In the genomic region with DNA sequence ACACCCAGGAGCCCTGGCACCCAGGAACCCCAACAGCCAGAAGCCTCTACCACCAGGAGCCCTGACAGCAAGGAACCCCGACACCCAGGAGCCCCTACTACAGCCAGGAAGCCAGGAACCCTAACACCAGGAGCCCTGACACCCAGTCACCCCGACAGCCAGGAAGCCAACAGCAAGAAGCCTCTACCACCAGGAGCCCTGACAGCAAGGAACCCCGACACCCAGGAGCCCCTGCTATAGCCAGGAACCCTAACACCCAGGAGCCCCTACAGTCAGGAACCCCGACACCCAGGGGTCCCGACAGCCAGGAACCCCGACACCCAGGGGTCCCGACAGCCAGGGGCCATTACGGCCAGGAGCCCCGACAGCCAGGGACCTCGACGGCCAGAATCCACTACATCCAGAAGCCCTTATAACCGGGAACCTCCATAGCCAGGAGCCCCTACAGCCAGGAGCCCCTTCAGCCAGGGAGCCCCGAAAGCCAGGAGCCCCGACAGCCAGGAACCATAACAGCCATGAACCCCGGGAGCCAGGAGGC, we compare ENCODE assay signal across 8 cellular contexts. TPM values are rescaled to one million over a fixed set of nuclear protein-coding genes. Genes with fewer than 3 reads are reported as not detected.
DNase-seq lines count a peak whose midpoint lies in the region; ATAC-seq and TF ChIP-seq lines count a peak whose summit lies in the region.

No MANE protein-coding gene starts in this region.

- H4K20me1 ChIP-seq in GM23338 (replicated peaks; ENCODE audit: insufficient read depth): peaks cover 34% of the 10 kb centered on the region

- H3K27me3 ChIP-seq in BE2C: no peaks in the 10 kb centered on the region
- H3K27me3 ChIP-seq in GM23338 (ENCODE audit: insufficient read depth): no peaks in the 10 kb centered on the region
- no peaks in the 10 kb centered on the region for H3K27me3 ChIP-seq in iPS-15b (ENCODE audit: control insufficient read depth, insufficient read depth, low read length)

- H3F3A ChIP-seq in GM23338 (replicated peaks; ENCODE audit: low read depth): no peaks in the 10 kb centered on the region

- POLR2A ChIA-PET in activated CD4-positive, alpha-beta memory T cell treated with anti-CD3 and anti-CD28 coated beads for 36 hours (lab: Charles Lee): interaction anchor here (1.0 to 3.3 kb wide), 3 partner anchors 8 to 25 kb away, joined by 4 to 70 read pairs (median 4); a partner anchor contains a TSS

- H3K36me3 Mint-ChIP-seq in GM23338 (ENCODE audit: low read depth): peaks cover 13% of the 10 kb centered on the region
- H3K36me3 Mint-ChIP-seq in activated CD4-positive, alpha-beta memory T cell treated with anti-CD3 and anti-CD28 coated beads for 36 hours: peaks cover 3% of the 10 kb centered on the region

- H3K9me2 ChIP-seq in GM23338 (ENCODE audit: insufficient read depth): no peaks in the 10 kb centered on the region

- H3K4me1 ChIP-seq in BE2C (no peaks in the 10 kb centered on the region), GM23338 (ENCODE audit: insufficient read depth) (peaks cover 13% of the 10 kb centered on the region; the same call in 1 of the 2 replicates), iPS-15b (ENCODE audit: control insufficient read depth, insufficient read depth, low read length) (peaks cover 3% of the 10 kb centered on the region)

- peak overlapping the region; percentile 81 for H3K4me3 Mint-ChIP-seq in GM23338
- H3K4me3 Mint-ChIP-seq in activated CD4-positive, alpha-beta memory T cell treated with anti-CD3 and anti-CD28 coated beads for 36 hours: peak overlapping the region; percentile 88
- peak overlapping the region; percentile 97 for H3K4me3 Mint-ChIP-seq in stimulated activated naive CD8-positive, alpha-beta T cell treated with anti-CD3 and anti-CD28 coated beads, Interleukin-15, amount 100 ng/mL, for 72 hours

- DNase-seq in BE2C (no peak), GM23338 (ENCODE audit: low spot score) (no peak), amniotic stem cell (lab: John Stamatoyannopoulos, UW) (no peak), retina (no peak)
- peak; percentile 15 for DNase-seq in activated CD4-positive, alpha-beta memory T cell treated with anti-CD3 and anti-CD28 coated beads for 36 hours
- peak in 1 of 2 donors; percentile 8 for DNase-seq in stimulated activated naive CD8-positive, alpha-beta T cell treated with anti-CD3 and anti-CD28 coated beads, Interleukin-15, amount 100 ng/mL, for 72 hours
- no peak for DNase-seq in activated effector memory CD4-positive, alpha-beta T cell treated with Interleukin-2 at 50 U/mL for 16 hours

- peak overlapping the region; percentile 90 for H2AFZ ChIP-seq in GM23338

- peaks cover 18% of the 10 kb centered on the region for H3K4me1 Mint-ChIP-seq in GM23338
- H3K4me1 Mint-ChIP-seq in activated CD4-positive, alpha-beta memory T cell treated with anti-CD3 and anti-CD28 coated beads for 36 hours (ENCODE audit: low read depth): peaks cover 35% of the 10 kb centered on the region
- peaks cover 45% of the 10 kb centered on the region for H3K4me1 Mint-ChIP-seq in stimulated activated naive CD8-positive, alpha-beta T cell treated with anti-CD3 and anti-CD28 coated beads, Interleukin-15, amount 100 ng/mL, for 72 hours

- no peaks in the 10 kb centered on the region for H3K9me3 Mint-ChIP-seq in GM23338
- no peaks in the 10 kb centered on the region for H3K9me3 Mint-ChIP-seq in activated CD4-positive, alpha-beta memory T cell treated with anti-CD3 and anti-CD28 coated beads for 36 hours
- no peaks in the 10 kb centered on the region for H3K9me3 Mint-ChIP-seq in stimulated activated naive CD8-positive, alpha-beta T cell treated with anti-CD3 and anti-CD28 coated beads, Interleukin-15, amount 100 ng/mL, for 72 hours

- peaks cover 45% of the 10 kb centered on the region for H3K79me2 ChIP-seq in GM23338 (replicated peaks; ENCODE audit: insufficient read depth)

- H3K27ac Mint-ChIP-seq in GM23338: no peak overlapping the region
- no peak overlapping the region for H3K27ac Mint-ChIP-seq in activated CD4-positive, alpha-beta memory T cell treated with anti-CD3 and anti-CD28 coated beads for 36 hours
- peak overlapping the region; percentile 91 to 97 for H3K27ac Mint-ChIP-seq in stimulated activated naive CD8-positive, alpha-beta T cell treated with anti-CD3 and anti-CD28 coated beads, Interleukin-15, amount 100 ng/mL, for 72 hours

- no peak overlapping the region for H3K9ac ChIP-seq in iPS-15b (ENCODE audit: low read depth, low read length)

- intact Hi-C loops in activated CD4-positive, alpha-beta memory T cell treated with anti-CD3 and anti-CD28 coated beads for 36 hours (cut with micrococcal nuclease): loop anchor here (1.0 kb wide), 3 partner anchors 8 to 668 kb away; a partner anchor contains a TSS

- H3K36me3 ChIP-seq in BE2C (peaks cover 3% of the 10 kb centered on the region; the same call in 1 of the 2 replicates), GM23338 (ENCODE audit: insufficient read depth) (no peaks in the 10 kb centered on the region; the same call in 1 of the 2 replicates), iPS-15b (ENCODE audit: control insufficient read depth, insufficient read depth, low read length) (no peaks in the 10 kb centered on the region)

- no peak overlapping the region for H3K27ac ChIP-seq in GM23338 (ENCODE audit: low read depth)

- TF ChIP-seq CTCF in BE2C (IDR thresholded peaks at IDR 0.05; ENCODE audit: low read depth, low read length) (no peak), GM23338 (conservative IDR thresholded peaks at IDR 0.05; ENCODE audit: low read depth in 2 of 2) (no peak)

- H3K4me2 ChIP-seq in GM23338: peak overlapping the region; percentile 97

- H3K4me3 ChIP-seq in BE2C (ENCODE audit: low read depth, low read length) (peak overlapping the region; percentile 83), GM23338 (peak overlapping the region; percentile 85), iPS-15b (ENCODE audit: low read depth, low read length) (peak overlapping the region; percentile 52)

- CTCF ChIA-PET in activated CD4-positive, alpha-beta memory T cell treated with anti-CD3 and anti-CD28 coated beads for 36 hours (lab: Charles Lee): interaction anchor here (1.1 to 4.7 kb wide), 3 partner anchors 9 to 168 kb away, joined by 4 to 59 read pairs (median 13); a partner anchor contains a TSS

- H3K27me3 Mint-ChIP-seq in GM23338 (ENCODE audit: insufficient read depth, low read depth, poor library complexity): peaks cover 6% of the 10 kb centered on the region
- H3K27me3 Mint-ChIP-seq in activated CD4-positive, alpha-beta memory T cell treated with anti-CD3 and anti-CD28 coated beads for 36 hours: peaks cover 2% of the 10 kb centered on the region
- peaks cover 32% of the 10 kb centered on the region for H3K27me3 Mint-ChIP-seq in stimulated activated naive CD8-positive, alpha-beta T cell treated with anti-CD3 and anti-CD28 coated beads, Interleukin-15, amount 100 ng/mL, for 72 hours

- no peak for ATAC-seq in GM23338
- ATAC-seq in stimulated activated naive CD8-positive, alpha-beta T cell treated with anti-CD3 and anti-CD28 coated beads, Interleukin-15, amount 100 ng/mL, for 72 hours: peak; percentile 19

- H3K9me3 ChIP-seq in BE2C: no peaks in the 10 kb centered on the region
- no peaks in the 10 kb centered on the region for H3K9me3 ChIP-seq in iPS-15b (ENCODE audit: control insufficient read depth, insufficient read depth, low read length)

RNA-seq across cellular contexts. Expression of a gene that starts 0.4 kb away (rescaled TPM):
- polyA plus RNA-seq in BE2C (2012; ENCODE audit: insufficient read depth, insufficient read length, low read depth): 89.4 TPM
- 141 and 146 TPM in 2 replicates for total RNA-seq in GM23338 (2014; rRNA removed; shearing (Covaris generic))
- polyA plus RNA-seq in GM23338 (2016; fragmentation: Nextera tagmentation; extraction: Ambion mirVana): 175 and 201 TPM in 2 replicates
- total RNA-seq in activated CD4-positive, alpha-beta memory T cell treated with anti-CD3 and anti-CD28 coated beads for 36 hours: 100 to 1,000 TPM; 112 to 113 TPM

RNA-seq across cellular contexts. Expression of a gene that starts 25.1 kb away (rescaled TPM):
- polyA plus RNA-seq in BE2C (2012; ENCODE audit: insufficient read depth, insufficient read length, low read depth): 3.0 TPM
- total RNA-seq in GM23338 (2014; rRNA removed; shearing (Covaris generic)): 0.21 and 0.62 TPM in 2 replicates
- polyA plus RNA-seq in GM23338 (2016; fragmentation: Nextera tagmentation; extraction: Ambion mirVana): 3.7 and 4.8 TPM in 2 replicates
- 1 to 10 TPM; 2.5 to 3.0 TPM for total RNA-seq in activated CD4-positive, alpha-beta memory T cell treated with anti-CD3 and anti-CD28 coated beads for 36 hours

Comparison
In these comparisons a context has a peak if more than half of its experiments do, and no peak if none do; other contexts are left out.
1. H3K27ac Mint-ChIP-seq: peak in stimulated activated naive CD8-positive, alpha-beta T cell treated with anti-CD3 and anti-CD28 coated beads, Interleukin-15, amount 100 ng/mL, for 72 hours (2 of 2); none in GM23338 (single experiment) and activated CD4-positive, alpha-beta memory T cell treated with anti-CD3 and anti-CD28 coated beads for 36 hours (single experiment).
2. Peak in every context shown above with its lines, with median percentiles within 50 percentile points of each other: H3K4me3 ChIP-seq and H3K4me3 Mint-ChIP-seq.